ENCODE assay signal across 14 cellular contexts in the genomic region with DNA sequence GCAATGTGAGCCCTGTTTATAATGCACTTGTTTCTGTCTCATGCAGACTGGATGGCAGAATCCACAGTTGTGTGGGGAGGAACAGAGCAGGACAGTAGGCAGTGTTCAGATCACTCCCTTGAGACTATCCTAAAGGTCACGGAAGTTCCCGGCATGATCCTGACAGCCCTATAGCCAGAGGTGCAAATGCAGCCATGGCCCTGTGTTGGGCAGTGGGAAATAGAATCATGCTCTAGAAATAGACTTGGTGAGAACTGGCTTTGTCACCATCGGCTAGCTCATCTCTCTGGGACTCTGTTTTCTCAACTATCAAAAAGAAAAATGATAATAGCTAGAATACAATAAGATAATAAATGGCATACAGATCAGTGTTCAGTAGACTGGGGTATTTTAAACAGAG.
"Had no signal": no experiment of that assay in that cellular context is flagged by ENCODE, and none has a peak within 500 bp of the region (broad histone marks: within the 10 kb centered on the region; RNA-seq: fewer than 3 reads in every experiment).

No MANE protein-coding gene starts in this region.

- H3K27ac ChIP-seq: breast epithelium had no signal

- H3K36me3 ChIP-seq: breast epithelium, pancreas had no signal

- H3K4me3 Mint-ChIP-seq: activated CD4-positive, alpha-beta T cell treated with anti-CD3 and anti-CD28 coated beads, Interleukin-2, amount 10 ng/mL, durations not matched to agents 7 days and 5 days; memory B cell; neural crest cell; T-cell; type B pancreatic cell had no signal

- H3K4me3 ChIP-seq: breast epithelium, pancreas had no signal

- H3K9me3 Mint-ChIP-seq: activated CD4-positive, alpha-beta T cell treated with anti-CD3 and anti-CD28 coated beads, Interleukin-2, amount 10 ng/mL, durations not matched to agents 7 days and 5 days; endodermal cell; memory B cell; neural crest cell; T-cell; type B pancreatic cell had no signal

- H3K27ac Mint-ChIP-seq: activated CD4-positive, alpha-beta T cell treated with anti-CD3 and anti-CD28 coated beads, Interleukin-2, amount 10 ng/mL, durations not matched to agents 7 days and 5 days; endodermal cell; memory B cell; T-cell; type B pancreatic cell had no signal

- DNase-seq: activated CD4-positive, alpha-beta T cell treated with anti-CD3 and anti-CD28 coated beads, Interleukin-2, amount 10 ng/mL, durations not matched to agents 7 days and 5 days; activated naive CD4-positive, alpha-beta T cell; endodermal cell; erythroblast; left colon; small intestine; stimulated activated naive CD8-positive, alpha-beta T cell treated with anti-CD3 and anti-CD28 coated beads, Interleukin-15, Interleukin-2, amounts not matched to agents 100 U/mL and 50 U/mL, for 24 hours; T-cell; T-helper 9 cell had no signal

- H3K36me3 Mint-ChIP-seq: memory B cell, T-cell had no signal

- H3K4me1 Mint-ChIP-seq: activated CD4-positive, alpha-beta T cell treated with anti-CD3 and anti-CD28 coated beads, Interleukin-2, amount 10 ng/mL, durations not matched to agents 7 days and 5 days; memory B cell; T-cell had no signal

- H3K4me1 ChIP-seq: breast epithelium, pancreas had no signal

- ATAC-seq: left colon; stimulated activated naive CD8-positive, alpha-beta T cell treated with anti-CD3 and anti-CD28 coated beads, Interleukin-15, Interleukin-2, amounts not matched to agents 100 U/mL and 50 U/mL, for 24 hours; T-cell had no signal

- H3K9me3 ChIP-seq: breast epithelium, pancreas had no signal

- H3K27me3 ChIP-seq: breast epithelium, pancreas had no signal
